In the genomic region with DNA sequence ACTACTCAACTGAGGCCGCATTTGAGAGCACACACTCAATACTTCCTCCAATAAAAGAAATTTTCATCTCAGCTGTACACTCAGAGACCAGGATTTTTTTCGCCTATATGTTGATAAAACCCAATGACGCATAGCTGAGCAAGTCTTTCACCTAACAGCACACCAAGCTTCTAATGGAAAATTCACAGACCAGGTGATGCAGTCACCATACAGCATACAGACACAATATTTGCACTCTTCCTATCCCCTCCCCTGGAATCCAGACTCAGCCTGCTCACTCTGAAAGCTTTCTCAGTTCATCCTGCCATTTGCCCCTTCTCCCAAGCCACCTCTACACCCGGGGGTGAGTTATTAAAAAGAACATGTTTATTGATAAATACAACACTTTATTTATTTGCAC, we compare ENCODE assay signal across 1 cellular context.
TF ChIP-seq lines count a peak whose summit lies in the region.

No MANE protein-coding gene starts in this region.

TF ChIP-seq in A549, 52 proteins besides CTCF, POLR2A, EP300 and RAD21 (continued from another document):
- TF ChIP-seq FOXS1 (CRISPR knock-in tag; IDR thresholded peaks at IDR 0.05) = no peak
